25 cellular contexts compared by ENCODE assay signal in genomic region chr22:47145883-47146282, GRCh38.
"Had no signal": no experiment of that assay in that cellular context is flagged by ENCODE, and none has a peak within 500 bp of the region (broad histone marks: within the 10 kb centered on the region; RNA-seq: fewer than 3 reads in every experiment).

No MANE protein-coding gene starts in this region.

- H3K27me3 Mint-ChIP-seq: dendritic cell treated with granulocyte-macrophage colony-stimulating factor and Interleukin-4, amounts not matched to agents 40 ng/mL and 50 ng/mL, for 4 days; naive thymus-derived CD8-positive, alpha-beta T cell; type B pancreatic cell had no signal

- H3K36me3 ChIP-seq: colonic mucosa, heart left ventricle, stomach, tibial artery had no signal

- H3K9me3 Mint-ChIP-seq: dendritic cell treated with granulocyte-macrophage colony-stimulating factor and Interleukin-4, amounts not matched to agents 40 ng/mL and 50 ng/mL, for 4 days; naive thymus-derived CD8-positive, alpha-beta T cell; nephron progenitor cell; stimulated activated effector memory CD8-positive, alpha-beta T cell treated with anti-CD3 and anti-CD28 coated beads, Interleukin-12 subunit alpha, Interleukin-12 subunit beta, amount 100 ng/mL, for 72 hours; type B pancreatic cell had no signal

- H3K27ac Mint-ChIP-seq: dendritic cell treated with granulocyte-macrophage colony-stimulating factor and Interleukin-4, amounts not matched to agents 40 ng/mL and 50 ng/mL, for 4 days; progenitor cell of endocrine pancreas; stimulated activated effector memory CD8-positive, alpha-beta T cell treated with anti-CD3 and anti-CD28 coated beads, Interleukin-12 subunit alpha, Interleukin-12 subunit beta, amount 100 ng/mL, for 72 hours; type B pancreatic cell had no signal

- ATAC-seq: foreskin keratinocyte; gastroesophageal sphincter; heart left ventricle; left cardiac atrium; left lung; naive thymus-derived CD8-positive, alpha-beta T cell; sciatic nerve; stimulated activated effector memory CD8-positive, alpha-beta T cell treated with anti-CD3 and anti-CD28 coated beads, Interleukin-12 subunit alpha, Interleukin-12 subunit beta, amount 100 ng/mL, for 72 hours had no signal

- H3K4me1 ChIP-seq: colonic mucosa, foreskin keratinocyte, left lung, parathyroid adenoma, tibial artery had no signal

- H3K36me3 Mint-ChIP-seq: type B pancreatic cell had no signal

- H3K9me3 ChIP-seq: colonic mucosa, esophagus muscularis mucosa, gastroesophageal sphincter, heart left ventricle, left lung, stomach, tibial artery had no signal

- H3K9ac ChIP-seq: parathyroid adenoma had no signal

- H3K27ac ChIP-seq: colonic mucosa, esophagus muscularis mucosa, foreskin keratinocyte, gastroesophageal sphincter, heart left ventricle, left lung, parathyroid adenoma, tibial artery had no signal

- H3K4me3 ChIP-seq: colonic mucosa, esophagus muscularis mucosa, gastroesophageal sphincter, heart left ventricle, left lung, smooth muscle cell, stomach, tibial artery had no signal

- H3K4me2 ChIP-seq: smooth muscle cell had no signal

- H3K27me3 ChIP-seq: colonic mucosa, esophagus muscularis mucosa, foreskin keratinocyte, gastroesophageal sphincter, heart left ventricle, left lung, stomach, tibial artery had no signal

- DNase-seq: colonic mucosa; effector CD8-positive, alpha-beta T cell; foreskin keratinocyte; heart left ventricle; hippocampal formation; left cardiac atrium; mesenchymal stem cell; naive thymus-derived CD8-positive, alpha-beta T cell; nephron progenitor cell; stimulated activated CD4-positive, alpha-beta T cell treated with anti-CD3 and anti-CD28 coated beads, Interleukin-12 subunit alpha, Interleukin-12 subunit beta, amount 100 ng/mL, for 4 hours; stimulated activated CD4-positive, alpha-beta T cell treated with anti-CD3 and anti-CD28 coated beads, Interleukin-1b, Interleukin-23, amount 100 ng/mL, for 48 hours; stimulated activated CD4-positive, alpha-beta T cell treated with anti-CD3 and anti-CD28 coated beads, Interleukin-4, amount 100 ng/mL, for 1 hour; stimulated activated naive CD4-positive, alpha-beta T cell treated with Interleukin-2 at 50 U/mL for 16 hours; stomach; tibial artery had no signal

- H3K4me3 Mint-ChIP-seq: dendritic cell treated with granulocyte-macrophage colony-stimulating factor and Interleukin-4, amounts not matched to agents 40 ng/mL and 50 ng/mL, for 4 days; naive thymus-derived CD8-positive, alpha-beta T cell; nephron progenitor cell; stimulated activated effector memory CD8-positive, alpha-beta T cell treated with anti-CD3 and anti-CD28 coated beads, Interleukin-12 subunit alpha, Interleukin-12 subunit beta, amount 100 ng/mL, for 72 hours; type B pancreatic cell had no signal

- H2AFZ ChIP-seq: parathyroid adenoma had no signal
